ENCODE assay signal across 19 cellular contexts in genomic region chr3:189909573-189909972, GRCh38.
DNase-seq lines count a peak whose midpoint lies in the region; ATAC-seq and TF ChIP-seq lines count a peak whose summit lies in the region.
"Had no signal": no experiment of that assay in that cellular context is flagged by ENCODE, and none has a peak within 500 bp of the region (broad histone marks: within the 10 kb centered on the region; RNA-seq: fewer than 3 reads in every experiment).

No MANE protein-coding gene starts in this region.

- H3K4me1 Mint-ChIP-seq in MCF 10A (ENCODE audit: insufficient read depth, unreplicated experiment): peaks cover 39% of the 10 kb centered on the region

- H3K27me3 Mint-ChIP-seq in MCF 10A (ENCODE audit: insufficient read depth, unreplicated experiment): no peaks in the 10 kb centered on the region

- H3K4me3 Mint-ChIP-seq in MCF 10A (ENCODE audit: unreplicated experiment): no peak overlapping the region
- H3K4me3 Mint-ChIP-seq: CD14-positive monocyte, H9 had no signal

- H2AFZ ChIP-seq in smooth muscle cell (ENCODE audit: low read depth): no peak overlapping the region

- POLR2A ChIA-PET in MCF 10A (lab: Yijun Ruan, JAX) (interaction anchor here (0.6 to 6.3 kb wide), 18 partner anchors 10 to 641 kb away, joined by 3 to 66 read pairs (median 6); no protein-coding TSS in a partner anchor), RWPE1 (lab: Yijun Ruan, JAX; ENCODE audit: low non-redundant PET) (no interaction called here)

- H3K27ac ChIP-seq in breast epithelium (no peak overlapping the region), RWPE1 (no peak overlapping the region), smooth muscle cell (ENCODE audit: low read depth) (peak overlapping the region; percentile 68), tibial nerve (no peak overlapping the region), transverse colon (no peak overlapping the region)
- H3K27ac ChIP-seq: 22Rv1, HL-60 had no signal

- 94% methylated on average over 2 of the region's 2 CpGs for WGBS in smooth muscle cell (ENCODE audit: low lambda C conversion rate)
- WGBS in tibial nerve, 2 donors: 95 to 98% methylated on average over 2 of the region's 2 CpGs
- 93 to 94% methylated on average over 2 of the region's 2 CpGs for WGBS in transverse colon (ENCODE audit: low coverage in 1 of 2), 2 donors

- TF ChIP-seq POLR2A in breast epithelium (IDR thresholded peaks at IDR 0.05): no peak
- no peak for TF ChIP-seq POLR2A in tibial nerve (IDR thresholded peaks at IDR 0.05)
- no peak for TF ChIP-seq POLR2A in transverse colon (IDR thresholded peaks at IDR 0.05)

- no peaks in the 10 kb centered on the region for H3F3A ChIP-seq in smooth muscle cell (ENCODE audit: low read depth)

- no peak overlapping the region for H3K9ac ChIP-seq in smooth muscle cell (ENCODE audit: low read depth)

- H3K9me3 ChIP-seq in breast epithelium (no peaks in the 10 kb centered on the region), smooth muscle cell (replicated peaks; ENCODE audit: low read depth) (no peaks in the 10 kb centered on the region), tibial nerve (no peaks in the 10 kb centered on the region), transverse colon (no peaks in the 10 kb centered on the region)
- H3K9me3 ChIP-seq: SJSA1 had no signal

- no peaks in the 10 kb centered on the region for H3K36me3 Mint-ChIP-seq in MCF 10A (ENCODE audit: insufficient read depth, unreplicated experiment)
- H3K36me3 Mint-ChIP-seq: CD14-positive monocyte had no signal

- CTCF ChIA-PET in MCF 10A (lab: Yijun Ruan, JAX): interaction anchor here (0.6 to 1.8 kb wide), 4 partner anchors 14 to 625 kb away, joined by 3 to 7 read pairs (median 3); no protein-coding TSS in a partner anchor
- CTCF ChIA-PET in RWPE1 (lab: Yijun Ruan, JAX): no interaction called here

- H4K20me1 ChIP-seq in smooth muscle cell (ENCODE audit: low read depth): no peaks in the 10 kb centered on the region

- intact Hi-C loops in MCF 10A (cut with micrococcal nuclease): no loop called here
- intact Hi-C loops in breast epithelium (cut with DNase I; ENCODE audit: low total_unique reads): no loop called here
- intact Hi-C loops in transverse colon (cut with DNase I; ENCODE audit: low total_unique reads): no loop called here

- TF ChIP-seq CTCF in MCF 10A (IDR thresholded peaks at IDR 0.05; ENCODE audit: unreplicated experiment) (no peak), breast epithelium (IDR thresholded peaks at IDR 0.05) (no peak), RWPE1 (conservative IDR thresholded peaks at IDR 0.05; ENCODE audit: low read depth) (no peak), smooth muscle cell (IDR thresholded peaks at IDR 0.05; ENCODE audit: borderline replicate concordance, insufficient read depth, poor library complexity, severe bottlenecking) (no peak), tibial nerve (IDR thresholded peaks at IDR 0.05) (no peak), transverse colon (IDR thresholded peaks at IDR 0.05) (no peak)

- H3K79me2 ChIP-seq in smooth muscle cell (ENCODE audit: low read depth): no peaks in the 10 kb centered on the region

- no TSS peak for BruUV-seq in MCF 10A (replicated peaks; lab: Mats Ljungman, UMichigan)

- H3K4me3 ChIP-seq in breast epithelium (no peak overlapping the region), smooth muscle cell (no peak overlapping the region), tibial nerve (no peak overlapping the region), transverse colon (no peak overlapping the region)
- H3K4me3 ChIP-seq: SJSA1 had no signal

- H3K27ac Mint-ChIP-seq in MCF 10A (ENCODE audit: low read depth, unreplicated experiment): peak overlapping the region; percentile 80
- H3K27ac Mint-ChIP-seq: CD14-positive monocyte had no signal

- in situ Hi-C loops in transverse colon (cut with MboI; ENCODE audit: low pct_ligation_motif_present in 1 of 4, low pct_unique_long_range_greater_than_20kb in 1 of 4, low sequenced_read_pairs in 3 of 4): no loop called here

- H3K4me2 ChIP-seq in smooth muscle cell: peak overlapping the region; percentile 51

- DNase-seq in MCF 10A (ENCODE audit: unreplicated experiment): peak; percentile 88
- no peak for DNase-seq in breast epithelium (ENCODE audit: low spot score in 2 of 2)
- DNase-seq in RWPE1 (ENCODE audit: low spot score): peak; percentile 78
- DNase-seq in smooth muscle cell (lab: John Stamatoyannopoulos, UW; ENCODE audit: unreplicated experiment): no peak
- DNase-seq in HuH-7 (ENCODE audit: low spot score): no peak
- DNase-seq in tibial nerve (ENCODE audit: low spot score in 2 of 2): no peak
- no peak for DNase-seq in transverse colon
- DNase-seq: DND-41, H9, NCI-H1105 treated with DMSO at 0.1 percent for 48 hours, NCI-H1694, NCI-H2081 treated with DMSO at 0.1 percent for 48 hours, NCI-H748 treated with DMSO at 0.1 percent for 48 hours, OCI-M1 had no signal

- TF ChIP-seq EP300 in tibial nerve (IDR thresholded peaks at IDR 0.05): no peak
- TF ChIP-seq EP300 in transverse colon (IDR thresholded peaks at IDR 0.05; ENCODE audit: low read depth): no peak

- H3K9me3 Mint-ChIP-seq in MCF 10A (ENCODE audit: unreplicated experiment): no peaks in the 10 kb centered on the region
- H3K9me3 Mint-ChIP-seq: H9 had no signal

- peak; percentile 89 for ATAC-seq in esophagus mucosa

- H3K36me3 ChIP-seq in breast epithelium: no peaks in the 10 kb centered on the region
- no peaks in the 10 kb centered on the region for H3K36me3 ChIP-seq in smooth muscle cell (ENCODE audit: low read depth)
- no peaks in the 10 kb centered on the region for H3K36me3 ChIP-seq in tibial nerve
- no peaks in the 10 kb centered on the region for H3K36me3 ChIP-seq in transverse colon
- H3K36me3 ChIP-seq: SJSA1 had no signal

- no peaks in the 10 kb centered on the region for H3K27me3 ChIP-seq in breast epithelium
- no peaks in the 10 kb centered on the region for H3K27me3 ChIP-seq in smooth muscle cell (ENCODE audit: low read depth)
- H3K27me3 ChIP-seq in tibial nerve: no peaks in the 10 kb centered on the region
- no peaks in the 10 kb centered on the region for H3K27me3 ChIP-seq in transverse colon
- H3K27me3 ChIP-seq: SJSA1 had no signal

- H3K4me1 ChIP-seq in breast epithelium (no peaks in the 10 kb centered on the region), smooth muscle cell (ENCODE audit: low read depth) (peaks cover 12% of the 10 kb centered on the region), tibial nerve (no peaks in the 10 kb centered on the region), transverse colon (peaks cover 0 to under 1% (median 0%) of the 10 kb centered on the region in 4 donors)

Comparison
In these comparisons a context has a peak if more than half of its experiments do, and no peak if none do; other contexts are left out.
1. DNase-seq: peak in MCF 10A (single experiment) and RWPE1 (single experiment); none in breast epithelium (0 of 2), smooth muscle cell (single experiment), HuH-7 (single experiment), tibial nerve (0 of 2) and transverse colon (single experiment).